22 cellular contexts compared by ENCODE assay signal in the genomic region with DNA sequence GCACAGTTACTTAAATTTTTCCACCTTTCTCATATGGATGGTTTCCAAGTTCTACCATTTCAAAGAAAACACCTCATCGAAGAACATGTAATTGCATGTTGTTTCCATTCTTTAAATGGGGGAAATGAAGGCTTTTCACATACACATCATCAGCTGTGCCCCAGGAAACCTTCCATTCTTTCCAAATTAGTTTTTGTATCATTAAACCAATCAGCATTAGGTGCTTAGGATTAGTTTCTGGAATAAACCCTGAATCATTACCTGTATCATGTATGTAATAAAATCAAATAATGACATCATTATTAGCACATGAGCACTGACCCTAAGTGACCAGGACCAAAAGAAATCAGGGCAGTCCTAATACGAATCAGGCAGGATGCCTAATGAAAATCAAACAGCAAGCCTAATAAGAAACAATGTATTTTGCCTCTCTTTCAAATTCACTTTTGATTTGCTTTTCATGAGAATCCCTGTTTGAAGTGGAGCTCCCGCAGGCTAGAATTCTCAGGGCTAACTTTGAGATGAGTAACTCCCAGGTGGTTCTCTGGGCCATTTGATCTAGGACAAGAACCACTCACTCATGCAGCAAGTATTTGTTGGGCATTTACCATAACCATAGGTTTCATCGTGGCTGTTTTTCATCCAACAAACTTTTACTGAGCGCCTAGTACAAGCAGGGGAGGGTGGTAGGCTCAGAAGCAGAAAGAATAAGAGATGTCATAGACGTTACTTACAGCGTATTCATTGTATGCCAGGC.
A peak's percentile ranks its signal among the peaks of the same experiment; 100 is the strongest.
DNase-seq lines count a peak whose midpoint lies in the region; ATAC-seq and TF ChIP-seq lines count a peak whose summit lies in the region.
"Had no signal": no experiment of that assay in that cellular context is flagged by ENCODE, and none has a peak within 500 bp of the region (broad histone marks: within the 10 kb centered on the region; RNA-seq: fewer than 3 reads in every experiment).

No MANE protein-coding gene starts in this region.

- H3K4me1 ChIP-seq in HEK293 (ENCODE audit: control insufficient read depth, insufficient read depth, low read length), result no peaks in the 10 kb centered on the region
- H3K4me1 ChIP-seq in A673 (ENCODE audit: insufficient read depth, low read length, poor library complexity, severe bottlenecking), result no peaks in the 10 kb centered on the region

- ATAC-seq in GM19452 (IDR thresholded peaks at IDR 0.05; ENCODE audit: unreplicated experiment), result no peak
- ATAC-seq: activated CD4-positive, CD25-positive, alpha-beta regulatory T cell treated with anti-CD3 and anti-CD28 coated beads, Interleukin-2, amount 50 U/mL, for 24 hours; activated CD8-positive, alpha-beta T cell treated with anti-CD3 and anti-CD28 coated beads for 36 hours; stimulated activated memory B cell treated with anti-CD40 and anti-IgM and Interleukin-4, amounts not matched to agents 10 μg/mL and 1 μg/mL and 100 μg/mL, for 72 hours had no signal

- no peaks in the 10 kb centered on the region for H3K36me3 ChIP-seq in HEK293 (ENCODE audit: control insufficient read depth in 2 of 2, insufficient read depth in 1 of 2, low read length in 2 of 2)
- no peaks in the 10 kb centered on the region for H3K36me3 ChIP-seq in A673 (ENCODE audit: insufficient read depth, low read length, poor library complexity, severe bottlenecking)

- TF ChIP-seq CTCF in HEK293 (tag by site-specific recombination; IDR thresholded peaks at IDR 0.05) (no peak), A673 (conservative IDR thresholded peaks at IDR 0.05; ENCODE audit: low read depth, low read length) (no peak)

- CTCF ChIA-PET in HEK293 (lab: Yijun Ruan, JAX), result no interaction called here
- CTCF ChIA-PET in A673 (lab: Charles Lee), result no interaction called here

- POLR2A ChIA-PET in HEK293 (lab: Yijun Ruan, JAX), result no interaction called here
- POLR2A ChIA-PET in A673 (lab: Charles Lee; ENCODE audit: low non-redundant PET), result no interaction called here

- no peak overlapping the region for H3K4me3 ChIP-seq in HEK293 (ENCODE audit: low read depth, low read length)
- H3K4me3 ChIP-seq in A673 (ENCODE audit: low read depth, low read length, poor library complexity, severe bottlenecking), result no peak overlapping the region

- no peaks in the 10 kb centered on the region for H3K9me3 ChIP-seq in HEK293 (ENCODE audit: control insufficient read depth, insufficient read depth, low read depth, low read length)
- no peaks in the 10 kb centered on the region for H3K9me3 ChIP-seq in A673 (ENCODE audit: low read depth, low read length, poor library complexity, severe bottlenecking)

- no TSS peak for BruUV-seq in A673 (replicated peaks; lab: Mats Ljungman, UMichigan)

- intact Hi-C loops in A673 (cut with micrococcal nuclease; ENCODE audit: unreplicated experiment), result no loop called here

- H3K27ac ChIP-seq in HEK293 (ENCODE audit: extremely low read depth, low read depth, low read length) (no peak overlapping the region), epithelial cell of prostate (peak overlapping the region; percentile 90), A673 (ENCODE audit: low read depth, low read length, poor library complexity, severe bottlenecking) (no peak overlapping the region)

- peaks cover 24% of the 10 kb centered on the region for H3K27me3 ChIP-seq in A673 (replicated peaks; ENCODE audit: insufficient read depth, low read depth, low read length, poor library complexity)

- DNase-seq in RPMI7951 (ENCODE audit: low read depth) (peak; percentile 25), epithelial cell of prostate (ENCODE audit: low read depth, low spot score) (peak; percentile 69), non-pigmented ciliary epithelial cell (ENCODE audit: low read depth) (peak; percentile 28), amygdala (lab: John Stamatoyannopoulos, UW) (no peak), A673 (ENCODE audit: low spot score) (no peak)
- DNase-seq: activated CD8-positive, alpha-beta T cell treated with anti-CD3 and anti-CD28 coated beads for 36 hours; activated gamma-delta T cell; CD4-positive, CD25-positive, alpha-beta regulatory T cell; central memory CD4-positive, alpha-beta T cell; dermis blood vessel endothelial cell; DMS 273 treated with DMSO at 0.1 percent for 48 hours; GF-D8; head of caudate nucleus; NCI-H1436; NCI-H2107; NCI-H510A treated with DMSO at 0.1 percent for 48 hours; Right ventricle myocardium superior; T1000 had no signal

TF ChIP-seq in HEK293, 187 proteins besides CTCF, POLR2A, EP300 and RAD21:
- TF ChIP-seq ZNF629 (tag by site-specific recombination; IDR thresholded peaks at IDR 0.05) (no peak), HOXA7 (CRISPR knock-in tag; IDR thresholded peaks at IDR 0.05; ENCODE audit: borderline replicate concordance) (no peak), PRDM1 (tag by site-specific recombination; IDR thresholded peaks at IDR 0.05) (no peak), KLF1 (tag by site-specific recombination; IDR thresholded peaks at IDR 0.05) (no peak), ZNF704 (tag by site-specific recombination; IDR thresholded peaks at IDR 0.05) (no peak), ATF2 (tag by site-specific recombination; IDR thresholded peaks at IDR 0.05; ENCODE audit: low read depth) (peak; percentile 35; the same call in 1 of the 2 replicates), ZNF223 (tag by site-specific recombination; IDR thresholded peaks at IDR 0.05) (no peak), ZNF112 (tag by site-specific recombination; IDR thresholded peaks at IDR 0.05) (no peak)

Comparison
In these comparisons a context has a peak if more than half of its experiments do, and no peak if none do; other contexts are left out.
1. DNase-seq: peak in RPMI7951 (single experiment), epithelial cell of prostate (single experiment) and non-pigmented ciliary epithelial cell (single experiment); none in amygdala (0 of 56) and A673 (single experiment).